In genomic region chr13:112904436-112904960, GRCh38 we compare ENCODE assay signal across 18 cellular contexts.
A peak's percentile ranks its signal among the peaks of the same experiment; 100 is the strongest.
DNase-seq lines count a peak whose midpoint lies in the region; ATAC-seq and TF ChIP-seq lines count a peak whose summit lies in the region.
"Had no signal": no experiment of that assay in that cellular context is flagged by ENCODE, and none has a peak within 500 bp of the region (broad histone marks: within the 10 kb centered on the region; RNA-seq: fewer than 3 reads in every experiment).

No MANE protein-coding gene starts in this region.

- no peak overlapping the region for H3K27ac ChIP-seq in endodermal cell (ENCODE audit: low read depth, low read length)

- no peak overlapping the region for H3K27ac Mint-ChIP-seq in endodermal cell
- no peak overlapping the region for H3K27ac Mint-ChIP-seq in activated T-helper 2 cell treated with anti-CD3 and anti-CD28 coated beads, Interferon-gamma antibody, Interleukin-2, Interleukin-4, amounts not matched to agents 10 μg/mL and 5 μg/mL and 100 μg/mL, durations not matched to agents 14 hours and 24 hours and 36 hours
- H3K27ac Mint-ChIP-seq: CD14-positive monocyte had no signal

- no peak overlapping the region for H3K4me3 ChIP-seq in endodermal cell (ENCODE audit: low read length)
- H3K4me3 ChIP-seq: GM23338 had no signal

- intact Hi-C loops in activated T-helper 2 cell treated with anti-CD3 and anti-CD28 coated beads, Interferon-gamma antibody, Interleukin-2, Interleukin-4, amounts not matched to agents 10 μg/mL and 5 μg/mL and 100 μg/mL, durations not matched to agents 14 hours and 24 hours and 36 hours (cut with micrococcal nuclease), result no loop called here

- ATAC-seq in omental fat pad (ENCODE audit: low FRiP score) (no peak), HG02610 (IDR thresholded peaks at IDR 0.05; ENCODE audit: unreplicated experiment) (no peak)
- ATAC-seq: GM23338, HCT116, PC-3 had no signal

- H3K27me3 ChIP-seq in endodermal cell (ENCODE audit: control insufficient read depth, insufficient read depth, low read length, poor library complexity, severe bottlenecking), result no peaks in the 10 kb centered on the region

- H3K4me3 Mint-ChIP-seq in endodermal cell, result no peak overlapping the region
- no peak overlapping the region for H3K4me3 Mint-ChIP-seq in activated T-helper 2 cell treated with anti-CD3 and anti-CD28 coated beads, Interferon-gamma antibody, Interleukin-2, Interleukin-4, amounts not matched to agents 10 μg/mL and 5 μg/mL and 100 μg/mL, durations not matched to agents 14 hours and 24 hours and 36 hours (ENCODE audit: low read depth)
- H3K4me3 Mint-ChIP-seq: CD14-positive monocyte, GM23338 had no signal

- peaks cover 2% of the 10 kb centered on the region for H3K4me1 ChIP-seq in endodermal cell (ENCODE audit: control insufficient read depth, insufficient read depth, low read length)

- peaks cover 47% of the 10 kb centered on the region for H3K4me1 Mint-ChIP-seq in endodermal cell
- H3K4me1 Mint-ChIP-seq in activated T-helper 2 cell treated with anti-CD3 and anti-CD28 coated beads, Interferon-gamma antibody, Interleukin-2, Interleukin-4, amounts not matched to agents 10 μg/mL and 5 μg/mL and 100 μg/mL, durations not matched to agents 14 hours and 24 hours and 36 hours (ENCODE audit: low read depth), result no peaks in the 10 kb centered on the region
- H3K4me1 Mint-ChIP-seq: CD14-positive monocyte had no signal

- DNase-seq in D341Med (ENCODE audit: low spot score), result peak; percentile 86
- DNase-seq in NCI-H82 (lab: John Stamatoyannopoulos, UW), result peak; percentile 98
- DNase-seq in endodermal cell, result peak; percentile 40
- peak; percentile 0 for DNase-seq in omental fat pad (ENCODE audit: low spot score)
- no peak for DNase-seq in EL
- DNase-seq in activated T-helper 2 cell treated with anti-CD3 and anti-CD28 coated beads, Interferon-gamma antibody, Interleukin-2, Interleukin-4, amounts not matched to agents 10 μg/mL and 5 μg/mL and 100 μg/mL, durations not matched to agents 14 hours and 24 hours and 36 hours (ENCODE audit: low spot score), result no peak
- DNase-seq: AML-193, GF-D8, Kasumi-1, NCI-H187, NCI-H226, PC-3, RPMI8226, SIG-M5 had no signal

- 98% methylated on average over 9 to 13 of the region's 13 CpGs for WGBS in endodermal cell (ENCODE audit: insufficient coverage in 1 of 2, insufficient read length in 1 of 2), 2 experiments

- H3K36me3 Mint-ChIP-seq in endodermal cell (ENCODE audit: low read depth), result peaks cover 64% of the 10 kb centered on the region
- H3K36me3 Mint-ChIP-seq in activated T-helper 2 cell treated with anti-CD3 and anti-CD28 coated beads, Interferon-gamma antibody, Interleukin-2, Interleukin-4, amounts not matched to agents 10 μg/mL and 5 μg/mL and 100 μg/mL, durations not matched to agents 14 hours and 24 hours and 36 hours (ENCODE audit: low read depth), result no peaks in the 10 kb centered on the region
- H3K36me3 Mint-ChIP-seq: CD14-positive monocyte had no signal

- H3K9ac ChIP-seq in endodermal cell (ENCODE audit: extremely low read depth, low read length, poor library complexity, severe bottlenecking), result no peak overlapping the region

- peaks cover 35% of the 10 kb centered on the region for H3K9me3 ChIP-seq in endodermal cell (ENCODE audit: control insufficient read depth, low read length)

- no peaks in the 10 kb centered on the region for H3K27me3 Mint-ChIP-seq in endodermal cell (ENCODE audit: insufficient read depth)
- no peaks in the 10 kb centered on the region for H3K27me3 Mint-ChIP-seq in activated T-helper 2 cell treated with anti-CD3 and anti-CD28 coated beads, Interferon-gamma antibody, Interleukin-2, Interleukin-4, amounts not matched to agents 10 μg/mL and 5 μg/mL and 100 μg/mL, durations not matched to agents 14 hours and 24 hours and 36 hours (ENCODE audit: low read depth)

- TF ChIP-seq CTCF in endodermal cell (conservative IDR thresholded peaks at IDR 0.05) (no peak), omental fat pad (IDR thresholded peaks at IDR 0.05) (no peak)

- H3K9me3 Mint-ChIP-seq in endodermal cell, result peaks cover 19% of the 10 kb centered on the region
- H3K9me3 Mint-ChIP-seq in activated T-helper 2 cell treated with anti-CD3 and anti-CD28 coated beads, Interferon-gamma antibody, Interleukin-2, Interleukin-4, amounts not matched to agents 10 μg/mL and 5 μg/mL and 100 μg/mL, durations not matched to agents 14 hours and 24 hours and 36 hours, result no peaks in the 10 kb centered on the region

- H3K36me3 ChIP-seq in endodermal cell (ENCODE audit: control insufficient read depth, insufficient read depth, low read length), result peaks cover 33% of the 10 kb centered on the region

Comparison
In these comparisons a context has a peak if more than half of its experiments do, and no peak if none do; other contexts are left out.
1. DNase-seq: peak in D341Med (single experiment), NCI-H82 (single experiment), endodermal cell (single experiment) and omental fat pad (single experiment); none in EL (single experiment) and activated T-helper 2 cell treated with anti-CD3 and anti-CD28 coated beads, Interferon-gamma antibody, Interleukin-2, Interleukin-4, amounts not matched to agents 10 μg/mL and 5 μg/mL and 100 μg/mL, durations not matched to agents 14 hours and 24 hours and 36 hours (single experiment).